9 cellular contexts compared by ENCODE assay signal in genomic region chr9:109098960-109099308, GRCh38. TPM values are rescaled to one million over a fixed set of nuclear protein-coding genes. Genes with fewer than 3 reads are reported as not detected.
A peak's percentile ranks its signal among the peaks of the same experiment; 100 is the strongest.
DNase-seq lines count a peak whose midpoint lies in the region; ATAC-seq and TF ChIP-seq lines count a peak whose summit lies in the region.
"Had no signal": no experiment of that assay in that cellular context is flagged by ENCODE, and none has a peak within 500 bp of the region (broad histone marks: within the 10 kb centered on the region; RNA-seq: fewer than 3 reads in every experiment).

No MANE protein-coding gene starts in this region.

- H3K9me3 ChIP-seq in cardiac muscle cell (ENCODE audit: low read depth) = no peaks in the 10 kb centered on the region
- H3K9me3 ChIP-seq in neural progenitor cell (ENCODE audit: low read depth) = no peaks in the 10 kb centered on the region
- H3K9me3 ChIP-seq in SJCRH30 (replicated peaks) = 0 out of 2 replicates have a peak, but pooled peaks cover 4% of the 10 kb centered on the region

- peaks cover 2% of the 10 kb centered on the region for H3K27me3 Mint-ChIP-seq in neural progenitor cell (ENCODE audit: insufficient read depth, low read depth)

- H3K4me1 Mint-ChIP-seq in neural progenitor cell = peaks cover 18% of the 10 kb centered on the region

- no peak overlapping the region for H3K4me3 Mint-ChIP-seq in neural progenitor cell

- peaks cover 71% of the 10 kb centered on the region for H4K20me1 ChIP-seq in neural progenitor cell (ENCODE audit: low read depth)

- H3K4me3 ChIP-seq in cardiac muscle cell = no peak overlapping the region
- H3K4me3 ChIP-seq in coronary artery = no peak overlapping the region
- H3K4me3 ChIP-seq in neural progenitor cell = no peak overlapping the region
- H3K4me3 ChIP-seq in SJCRH30 = no peak overlapping the region

- H3K36me3 ChIP-seq in cardiac muscle cell = no peaks in the 10 kb centered on the region
- peaks cover 1% of the 10 kb centered on the region for H3K36me3 ChIP-seq in neural progenitor cell
- peaks cover 52% of the 10 kb centered on the region for H3K36me3 ChIP-seq in SJCRH30

- H3K4me1 ChIP-seq in cardiac muscle cell (ENCODE audit: low read depth) (peaks cover 47% of the 10 kb centered on the region), neural progenitor cell (peaks cover 15% of the 10 kb centered on the region), SJCRH30 (peaks cover 19% of the 10 kb centered on the region)

- TF ChIP-seq CTCF in cardiac muscle cell (IDR thresholded peaks at IDR 0.05; ENCODE audit: low read depth, low read length) (no peak), coronary artery (IDR thresholded peaks at IDR 0.05) (no peak), neural progenitor cell (IDR thresholded peaks at IDR 0.05) (no peak)

- peaks cover 100% of the 10 kb centered on the region for H3K79me2 ChIP-seq in neural progenitor cell (ENCODE audit: low read depth)

- intact Hi-C loops in Right ventricle myocardium inferior (cut with DNase I) = no loop called here

- no peak overlapping the region for H3K27ac Mint-ChIP-seq in neural progenitor cell

- H3K27ac ChIP-seq in cardiac muscle cell = peak overlapping the region; percentile 81
- H3K27ac ChIP-seq in coronary artery = peak overlapping the region; percentile 25 to 39
- peak overlapping the region; percentile 3 for H3K27ac ChIP-seq in neural progenitor cell
- H3K27ac ChIP-seq in SJCRH30 = no peak overlapping the region

- no peak overlapping the region for H2AFZ ChIP-seq in neural progenitor cell (replicated peaks)

- H3K9me3 Mint-ChIP-seq in neural progenitor cell = peaks cover 4% of the 10 kb centered on the region

- H3K27me3 ChIP-seq in cardiac muscle cell (no peaks in the 10 kb centered on the region), neural progenitor cell (no peaks in the 10 kb centered on the region), SJCRH30 (no peaks in the 10 kb centered on the region)

- ATAC-seq in Right ventricle myocardium inferior = no peak
- ATAC-seq in HG02870 (IDR thresholded peaks at IDR 0.05; ENCODE audit: unreplicated experiment) = no peak

- H3K9ac ChIP-seq in neural progenitor cell = no peak overlapping the region

- peaks cover 26% of the 10 kb centered on the region for H3K36me3 Mint-ChIP-seq in neural progenitor cell

- peak overlapping the region; percentile 40 for H3K4me2 ChIP-seq in neural progenitor cell

- peaks cover 3% of the 10 kb centered on the region for H3F3A ChIP-seq in neural progenitor cell (ENCODE audit: low read depth)

- DNase-seq in cardiac muscle cell (ENCODE audit: low read depth in 1 of 2, low spot score in 1 of 2) = peak in 1 of 2 donors; percentile 23
- DNase-seq in Right ventricle myocardium inferior (ENCODE audit: missing footprints) = no peak
- no peak for DNase-seq in coronary artery (ENCODE audit: low spot score)
- DNase-seq in neural progenitor cell (ENCODE audit: low spot score) = no peak
- no peak for DNase-seq in SJCRH30
- no peak for DNase-seq in NCI-H748 treated with DMSO at 0.1 percent for 48 hours (lab: John Stamatoyannopoulos, UW)
- no peak for DNase-seq in NCI-H1048 (lab: John Stamatoyannopoulos, UW)
- DNase-seq: NCI-H1105 had no signal

RNA-seq across cellular contexts. Expression of gene TMEM245, which starts 20.8 kb away (rescaled TPM):
- total RNA-seq in cardiac muscle cell (63.7 and 88.1 TPM in 2 replicates), Right ventricle myocardium inferior (95.1 TPM), neural progenitor cell (ENCODE audit: low replicate concordance) (65.9 and 85.3 TPM in 2 replicates)
- 75.6 and 117 TPM in 2 replicates for polyA plus RNA-seq in cardiac muscle cell
- total RNA-seq in SJCRH30 (2014; rRNA removed; shearing (Covaris generic)) = 49.7 and 50.7 TPM in 2 replicates
